22 cellular contexts compared by ENCODE assay signal in the genomic region with DNA sequence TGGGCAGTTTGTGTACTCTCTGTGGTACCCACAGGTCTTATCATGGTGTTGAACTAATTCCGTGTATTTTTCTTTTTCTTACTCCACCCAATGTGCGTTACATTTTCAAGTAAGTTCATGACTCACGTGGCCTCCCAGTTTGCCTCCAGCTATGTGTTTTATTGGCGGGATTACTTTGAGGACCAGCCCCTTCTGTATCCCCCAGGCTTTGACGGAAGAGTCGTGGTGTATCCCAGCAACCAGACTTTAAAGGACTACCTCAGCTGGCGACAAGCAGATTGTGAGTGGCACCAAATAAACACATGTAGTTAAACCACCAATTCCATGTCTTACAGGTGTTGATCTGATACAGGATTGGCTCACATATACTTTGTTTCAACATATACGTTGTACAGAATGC.
"Had no signal": no experiment of that assay in that cellular context is flagged by ENCODE, and none has a peak within 500 bp of the region (broad histone marks: within the 10 kb centered on the region; RNA-seq: fewer than 3 reads in every experiment).

No MANE protein-coding gene starts in this region.

- H3K4me2 ChIP-seq: SK-N-SH had no signal

- H3K9me3 ChIP-seq: MG63, SK-N-SH had no signal

- ATAC-seq: HepG2, Panc1, PC-3 had no signal

- DNase-seq: IMR-90, Karpas-422, KG1, MG63, NCI-H1092, NCI-H1105 treated with DMSO at 0.1 percent for 48 hours, NCI-H1436 treated with DMSO at 0.1 percent for 48 hours, NCI-H1694, NCI-H187 treated with DMSO at 0.1 percent for 48 hours, NCI-H2029 treated with DMSO at 0.1 percent for 48 hours, NCI-H2171 treated with DMSO at 0.1 percent for 48 hours, NCI-H345, NCI-H446 treated with DMSO at 0.1 percent for 48 hours, NCI-H510A treated with DMSO at 0.1 percent for 48 hours, NCI-H526, NCI-H774, PC-3, SHP77, SK-N-SH had no signal

- H3K27me3 ChIP-seq: MG63 had no signal

- H3K9me2 ChIP-seq: SK-N-SH had no signal

- H3K4me3 ChIP-seq: MG63 had no signal

- H3K27ac ChIP-seq: RWPE1 had no signal
